Comparison of ENCODE assay signal across 8 cellular contexts in the genomic region with DNA sequence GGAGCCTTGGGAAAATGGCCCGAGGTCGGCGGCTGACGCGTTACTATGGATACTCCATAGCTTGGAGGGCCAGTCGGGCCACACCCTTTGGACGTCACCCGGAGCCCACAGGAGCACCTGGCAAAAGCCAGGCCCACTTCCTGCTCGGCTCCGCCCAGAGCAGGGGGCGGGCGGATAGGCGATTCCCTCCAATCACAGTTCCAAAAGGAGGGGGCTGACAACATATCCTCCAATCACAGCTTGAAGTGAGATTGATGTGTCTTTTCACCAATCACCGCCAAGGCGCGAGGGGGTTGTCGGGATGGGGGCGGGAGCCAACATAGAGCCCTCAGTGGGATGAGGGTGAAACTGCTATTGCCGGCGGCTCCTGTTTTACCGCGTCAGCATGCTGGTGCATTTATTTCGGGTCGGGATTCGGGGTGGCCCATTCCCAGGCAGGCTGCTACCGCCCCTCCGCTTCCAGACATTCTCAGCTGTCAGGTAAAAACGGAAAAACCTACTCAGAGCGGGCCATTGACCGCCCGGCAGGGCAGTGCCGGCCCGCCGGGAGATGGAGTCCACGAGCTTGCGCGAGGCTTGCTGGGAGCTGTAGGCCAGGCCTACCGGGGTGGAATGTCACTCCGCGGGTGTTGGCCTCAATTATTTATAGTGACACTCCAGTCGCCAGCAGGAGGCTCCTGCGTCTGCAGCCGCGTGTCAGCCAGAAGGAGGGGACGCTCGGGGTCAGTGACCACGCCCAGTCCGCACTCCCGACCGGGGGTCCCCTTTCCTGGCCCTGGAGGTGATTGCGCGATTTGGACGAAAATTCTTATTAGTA.
DNase-seq lines count a peak whose midpoint lies in the region; ATAC-seq lines count a peak whose summit lies in the region.

A gene (plus strand): TSS at position 320 of the 817 bp plus-strand sequence. CDS start 66 bp downstream, at position 386.

- ATAC-seq in GM19372 (IDR thresholded peaks at IDR 0.05; ENCODE audit: low read depth, unreplicated experiment), result peak; percentile 93
- peak; percentile 96 for ATAC-seq in HG03558 (IDR thresholded peaks at IDR 0.05; ENCODE audit: extremely low read depth, unreplicated experiment)

- peak; percentile 99 for DNase-seq in CD1c-positive myeloid dendritic cell (ENCODE audit: extremely low spot score)
- peak; percentile 99 for DNase-seq in NCI-H748 (lab: John Stamatoyannopoulos, UW; ENCODE audit: unreplicated experiment)
- peak; percentile 97 for DNase-seq in activated CD4-positive, alpha-beta T cell treated with anti-CD3 and anti-CD28 coated beads, Interleukin-2, amount 50 U/mL, for 1 hour
- DNase-seq in cortex of kidney (lab: John Stamatoyannopoulos, UW), result peak; percentile 29
- DNase-seq in left kidney (ENCODE audit: low read depth, low spot score), result peak; percentile 100
- peak; percentile 96 to 98 for DNase-seq in stimulated activated CD4-positive, alpha-beta T cell treated with anti-CD3 and anti-CD28 coated beads, Interleukin-2, amount 100 ng/mL, for 24 hours

Comparison
In these comparisons a context has a peak if more than half of its experiments do, and no peak if none do; other contexts are left out.
1. Peak in every context shown above with its lines: DNase-seq and ATAC-seq.
2. DNase-seq: peak in every context shown above with its lines; median percentile 100 in left kidney; 99 in CD1c-positive myeloid dendritic cell; 99 in NCI-H748; 97 in activated CD4-positive, alpha-beta T cell treated with anti-CD3 and anti-CD28 coated beads, Interleukin-2, amount 50 U/mL, for 1 hour; 97 in stimulated activated CD4-positive, alpha-beta T cell treated with anti-CD3 and anti-CD28 coated beads, Interleukin-2, amount 100 ng/mL, for 24 hours; 29 in cortex of kidney.